Comparison of ENCODE assay signal across 35 cellular contexts in genomic region chr19:30854661-30855060, GRCh38.
"Had no signal": no experiment of that assay in that cellular context is flagged by ENCODE, and none has a peak within 500 bp of the region (broad histone marks: within the 10 kb centered on the region; RNA-seq: fewer than 3 reads in every experiment).

No MANE protein-coding gene starts in this region.

- H3K9me3 Mint-ChIP-seq: activated CD4-positive, alpha-beta memory T cell treated with anti-CD3 and anti-CD28 coated beads, Interleukin-2, amount 10 ng/mL, durations not matched to agents 7 days and 5 days; activated CD4-positive, alpha-beta T cell treated with anti-CD3 and anti-CD28 coated beads, Interleukin-2, amount 10 ng/mL, durations not matched to agents 7 days and 5 days; activated naive CD4-positive, alpha-beta T cell treated with anti-CD3 and anti-CD28 coated beads, Interleukin-2, amount 10 ng/mL, durations not matched to agents 7 days and 5 days; activated naive CD4-positive, alpha-beta T cell treated with anti-CD3 and anti-CD28 coated beads, Interleukin-2, amount 50 U/mL, for 24 hours; activated naive CD8-positive, alpha-beta T cell treated with anti-CD3 and anti-CD28 coated beads, Interleukin-2, amount 10 ng/mL, durations not matched to agents 7 days and 5 days; activated naive CD8-positive, alpha-beta T cell treated with anti-CD3 and anti-CD28 coated beads, Interleukin-2, amount 50 U/mL, for 24 hours; activated T-helper 2 cell treated with anti-CD3 and anti-CD28 coated beads, Interferon-gamma antibody, Interleukin-2, Interleukin-4, amounts not matched to agents 10 μg/mL and 5 μg/mL and 100 μg/mL, durations not matched to agents 14 hours and 24 hours and 36 hours; brain; central memory CD8-positive, alpha-beta T cell; T-helper 1 cell treated with Interleukin-12 subunit alpha and Interleukin-12 subunit beta and Interleukin-4 antibody, amounts not matched to agents 30 μg/mL and 1 μg/mL, for 36 hours; T-helper 2 cell treated with Interferon-gamma antibody and Interleukin-4, amounts not matched to agents 5 μg/mL and 100 μg/mL, for 36 hours had no signal

- DNase-seq: activated CD4-positive, alpha-beta memory T cell treated with anti-CD3 and anti-CD28 coated beads, Interleukin-2, amount 10 ng/mL, durations not matched to agents 7 days and 5 days; activated CD4-positive, alpha-beta T cell treated with anti-CD3 and anti-CD28 coated beads for 1 hour; activated CD4-positive, alpha-beta T cell treated with anti-CD3 and anti-CD28 coated beads for 36 hours; activated CD4-positive, alpha-beta T cell treated with anti-CD3 and anti-CD28 coated beads for 48 hours; activated CD4-positive, alpha-beta T cell treated with anti-CD3 and anti-CD28 coated beads, Interleukin-2, amount 10 ng/mL, durations not matched to agents 7 days and 5 days; activated CD4-positive, alpha-beta T cell treated with anti-CD3 and anti-CD28 coated beads, Interleukin-2, amount 50 U/mL, for 48 hours; activated CD4-positive, CD25-positive, alpha-beta regulatory T cell; activated CD8-positive, alpha-beta memory T cell treated with anti-CD3 and anti-CD28 coated beads, Interleukin-2, amount 50 U/mL, for 48 hours; activated CD8-positive, alpha-beta T cell treated with anti-CD3 and anti-CD28 coated beads, Interleukin-2, amount 10 ng/mL, durations not matched to agents 7 days and 5 days; activated effector memory CD4-positive, alpha-beta T cell treated with Interleukin-2 at 50 U/mL for 16 hours; activated gamma-delta T cell; activated naive CD4-positive, alpha-beta T cell treated with anti-CD3 and anti-CD28 coated beads, Interleukin-2, amount 10 ng/mL, durations not matched to agents 7 days and 5 days; activated naive CD4-positive, alpha-beta T cell treated with Interleukin-2 at 50 U/mL for 16 hours; activated naive CD8-positive, alpha-beta T cell treated with anti-CD3 and anti-CD28 coated beads, Interleukin-2, amount 10 ng/mL, durations not matched to agents 7 days and 5 days; activated naive CD8-positive, alpha-beta T cell treated with anti-CD3 and anti-CD28 coated beads, Interleukin-2, amount 50 U/mL, for 24 hours; activated T-cell treated with anti-CD3 and anti-CD28 coated beads, Interleukin-2, amount 50 U/mL, for 24 hours; activated T-cell treated with anti-CD3 and anti-CD28 coated beads, Interleukin-2, amount 50 U/mL, for 48 hours; amygdala; anterior cingulate cortex; caudate nucleus; SW 1271; T-helper 1 cell; T-helper 2 cell; T-helper 9 cell; WERI-Rb-1 had no signal

- H3K27me3 Mint-ChIP-seq: activated CD4-positive, alpha-beta memory T cell treated with anti-CD3 and anti-CD28 coated beads, Interleukin-2, amount 10 ng/mL, durations not matched to agents 7 days and 5 days; activated CD4-positive, alpha-beta T cell treated with anti-CD3 and anti-CD28 coated beads, Interleukin-2, amount 10 ng/mL, durations not matched to agents 7 days and 5 days; activated naive CD4-positive, alpha-beta T cell treated with anti-CD3 and anti-CD28 coated beads, Interleukin-2, amount 10 ng/mL, durations not matched to agents 7 days and 5 days; activated naive CD4-positive, alpha-beta T cell treated with anti-CD3 and anti-CD28 coated beads, Interleukin-2, amount 50 U/mL, for 24 hours; activated naive CD8-positive, alpha-beta T cell treated with anti-CD3 and anti-CD28 coated beads, Interleukin-2, amount 10 ng/mL, durations not matched to agents 7 days and 5 days had no signal

- H3K27me3 ChIP-seq: ascending aorta had no signal

- H3K36me3 ChIP-seq: ascending aorta, cardiac muscle cell, WERI-Rb-1 had no signal

- H3K27ac ChIP-seq: ascending aorta, cardiac muscle cell, WERI-Rb-1 had no signal

- H3K4me3 ChIP-seq: ascending aorta, cardiac muscle cell had no signal

- H3K27ac Mint-ChIP-seq: activated CD4-positive, alpha-beta memory T cell treated with anti-CD3 and anti-CD28 coated beads, Interleukin-2, amount 10 ng/mL, durations not matched to agents 7 days and 5 days; activated CD4-positive, alpha-beta T cell treated with anti-CD3 and anti-CD28 coated beads for 36 hours; activated CD4-positive, alpha-beta T cell treated with anti-CD3 and anti-CD28 coated beads, Interleukin-2, amount 10 ng/mL, durations not matched to agents 7 days and 5 days; activated CD8-positive, alpha-beta T cell treated with anti-CD3 and anti-CD28 coated beads, Interleukin-2, amount 10 ng/mL, durations not matched to agents 7 days and 5 days; activated naive CD4-positive, alpha-beta T cell treated with anti-CD3 and anti-CD28 coated beads, Interleukin-2, amount 10 ng/mL, durations not matched to agents 7 days and 5 days; activated naive CD4-positive, alpha-beta T cell treated with anti-CD3 and anti-CD28 coated beads, Interleukin-2, amount 50 U/mL, for 24 hours; activated naive CD8-positive, alpha-beta T cell; activated naive CD8-positive, alpha-beta T cell treated with anti-CD3 and anti-CD28 coated beads, Interleukin-2, amount 10 ng/mL, durations not matched to agents 7 days and 5 days; activated naive CD8-positive, alpha-beta T cell treated with anti-CD3 and anti-CD28 coated beads, Interleukin-2, amount 50 U/mL, for 24 hours; activated T-cell treated with anti-CD3 and anti-CD28 coated beads, Interleukin-2, amount 50 U/mL, for 24 hours; activated T-helper 2 cell treated with anti-CD3 and anti-CD28 coated beads, Interferon-gamma antibody, Interleukin-2, Interleukin-4, amounts not matched to agents 10 μg/mL and 5 μg/mL and 100 μg/mL, durations not matched to agents 14 hours and 24 hours and 36 hours; brain; T-helper 1 cell treated with Interleukin-12 subunit alpha and Interleukin-12 subunit beta and Interleukin-4 antibody, amounts not matched to agents 30 μg/mL and 1 μg/mL, for 36 hours; T-helper 2 cell treated with Interferon-gamma antibody and Interleukin-4, amounts not matched to agents 5 μg/mL and 100 μg/mL, for 36 hours; WTC11 had no signal

- H3K9me3 ChIP-seq: ascending aorta had no signal

- H3K4me3 Mint-ChIP-seq: activated CD4-positive, alpha-beta memory T cell treated with anti-CD3 and anti-CD28 coated beads, Interleukin-2, amount 10 ng/mL, durations not matched to agents 7 days and 5 days; activated CD4-positive, alpha-beta T cell treated with anti-CD3 and anti-CD28 coated beads for 36 hours; activated CD4-positive, alpha-beta T cell treated with anti-CD3 and anti-CD28 coated beads, Interleukin-2, amount 10 ng/mL, durations not matched to agents 7 days and 5 days; activated CD8-positive, alpha-beta T cell treated with anti-CD3 and anti-CD28 coated beads, Interleukin-2, amount 10 ng/mL, durations not matched to agents 7 days and 5 days; activated naive CD4-positive, alpha-beta T cell treated with anti-CD3 and anti-CD28 coated beads, Interleukin-2, amount 10 ng/mL, durations not matched to agents 7 days and 5 days; activated naive CD4-positive, alpha-beta T cell treated with anti-CD3 and anti-CD28 coated beads, Interleukin-2, amount 50 U/mL, for 24 hours; activated naive CD8-positive, alpha-beta T cell; activated naive CD8-positive, alpha-beta T cell treated with anti-CD3 and anti-CD28 coated beads, Interleukin-2, amount 10 ng/mL, durations not matched to agents 7 days and 5 days; activated naive CD8-positive, alpha-beta T cell treated with anti-CD3 and anti-CD28 coated beads, Interleukin-2, amount 50 U/mL, for 24 hours; activated T-cell treated with anti-CD3 and anti-CD28 coated beads, Interleukin-2, amount 50 U/mL, for 24 hours; brain; central memory CD8-positive, alpha-beta T cell; T-helper 1 cell treated with Interleukin-12 subunit alpha and Interleukin-12 subunit beta and Interleukin-4 antibody, amounts not matched to agents 30 μg/mL and 1 μg/mL, for 36 hours; T-helper 2 cell treated with Interferon-gamma antibody and Interleukin-4, amounts not matched to agents 5 μg/mL and 100 μg/mL, for 36 hours; WTC11 had no signal

- H3K36me3 Mint-ChIP-seq: activated naive CD4-positive, alpha-beta T cell treated with anti-CD3 and anti-CD28 coated beads, Interleukin-2, amount 10 ng/mL, durations not matched to agents 7 days and 5 days; activated naive CD4-positive, alpha-beta T cell treated with anti-CD3 and anti-CD28 coated beads, Interleukin-2, amount 50 U/mL, for 24 hours; activated naive CD8-positive, alpha-beta T cell; activated naive CD8-positive, alpha-beta T cell treated with anti-CD3 and anti-CD28 coated beads, Interleukin-2, amount 10 ng/mL, durations not matched to agents 7 days and 5 days; brain; WTC11 had no signal

- H3K4me1 ChIP-seq: ascending aorta had no signal

- H3K4me1 Mint-ChIP-seq: activated CD4-positive, alpha-beta memory T cell treated with anti-CD3 and anti-CD28 coated beads, Interleukin-2, amount 10 ng/mL, durations not matched to agents 7 days and 5 days; activated CD4-positive, alpha-beta T cell treated with anti-CD3 and anti-CD28 coated beads for 36 hours; activated CD4-positive, alpha-beta T cell treated with anti-CD3 and anti-CD28 coated beads, Interleukin-2, amount 10 ng/mL, durations not matched to agents 7 days and 5 days; activated naive CD4-positive, alpha-beta T cell treated with anti-CD3 and anti-CD28 coated beads, Interleukin-2, amount 10 ng/mL, durations not matched to agents 7 days and 5 days; activated naive CD4-positive, alpha-beta T cell treated with anti-CD3 and anti-CD28 coated beads, Interleukin-2, amount 50 U/mL, for 24 hours; activated naive CD8-positive, alpha-beta T cell treated with anti-CD3 and anti-CD28 coated beads, Interleukin-2, amount 10 ng/mL, durations not matched to agents 7 days and 5 days; activated naive CD8-positive, alpha-beta T cell treated with anti-CD3 and anti-CD28 coated beads, Interleukin-2, amount 50 U/mL, for 24 hours; central memory CD8-positive, alpha-beta T cell had no signal
